In the genomic region with DNA sequence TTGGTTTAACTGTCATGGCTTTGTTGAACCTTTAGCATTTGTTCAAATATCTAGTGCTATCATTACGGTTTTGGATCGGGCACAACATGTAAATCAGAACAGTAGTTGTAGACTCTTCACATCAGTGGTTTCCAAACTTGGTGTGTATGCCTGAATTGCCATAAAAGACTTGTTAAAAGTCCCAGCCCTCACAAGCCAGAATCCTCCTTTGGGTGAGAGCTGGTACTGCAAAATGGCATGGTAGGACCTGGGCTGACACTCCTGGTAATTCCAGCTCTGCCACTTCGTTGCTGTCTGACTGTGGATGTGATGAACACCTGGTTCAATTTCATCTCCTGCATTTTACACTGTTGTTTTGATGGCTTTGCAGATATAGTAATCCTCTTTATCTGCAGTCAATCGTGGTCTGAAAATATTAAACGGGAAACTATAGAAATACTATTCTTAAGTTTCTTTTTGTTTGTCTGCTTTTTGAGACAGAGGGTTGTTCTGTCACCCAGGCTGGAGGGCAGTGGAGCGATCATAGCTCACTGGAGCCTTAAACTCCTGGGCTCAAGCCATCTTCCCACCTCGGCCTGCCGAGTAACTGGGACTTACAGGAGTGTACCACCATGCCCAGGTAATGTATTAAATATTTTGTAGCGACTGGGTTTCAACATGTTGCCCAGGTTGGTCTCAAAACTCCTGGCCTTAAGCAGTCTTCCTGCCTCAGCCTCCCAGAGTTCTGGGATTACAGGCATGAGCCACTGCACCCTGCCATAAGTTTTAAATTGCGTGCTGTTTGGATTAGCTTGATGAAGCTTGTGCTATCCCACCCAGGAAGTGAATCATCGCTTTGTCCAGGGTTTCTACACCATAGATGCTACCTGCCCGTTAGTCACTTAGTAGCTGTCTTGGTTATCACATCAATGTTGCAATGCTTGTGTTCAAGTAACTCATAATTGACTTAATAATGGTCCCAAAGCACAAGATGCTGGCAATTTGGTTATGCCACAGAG, we compare ENCODE assay signal across 8 cellular contexts.
DNase-seq lines count a peak whose midpoint lies in the region; ATAC-seq, FAIRE-seq and TF ChIP-seq lines count a peak whose summit lies in the region.

No MANE protein-coding gene starts in this region.

- H3K9me3 Mint-ChIP-seq in activated naive CD4-positive, alpha-beta T cell treated with anti-CD3 and anti-CD28 coated beads for 36 hours = no peaks in the 10 kb centered on the region

- peak; percentile 40 for FAIRE-seq in GM12892 (lab: Jason Lieb, UNC)

- ATAC-seq in left lobe of liver = peak; percentile 17

- peak overlapping the region; percentile 99 for H3K27ac Mint-ChIP-seq in activated naive CD4-positive, alpha-beta T cell treated with anti-CD3 and anti-CD28 coated beads for 36 hours

- peak; percentile 64 for DNase-seq in ACHN
- no peak for DNase-seq in GM12892 (ENCODE audit: insufficient read length)
- peak; percentile 75 for DNase-seq in MV-4-11 (lab: John Stamatoyannopoulos, UW)
- peak; percentile 69 for DNase-seq in activated naive CD4-positive, alpha-beta T cell treated with anti-CD3 and anti-CD28 coated beads for 36 hours
- no peak for DNase-seq in left lobe of liver (ENCODE audit: low spot score)
- no peak for DNase-seq in cerebellar nuclear complex (lab: John Stamatoyannopoulos, UW)
- DNase-seq in GM03348 (ENCODE audit: low spot score) = no peak
- no peak for DNase-seq in hypothalamus (lab: John Stamatoyannopoulos, UW)

- TF ChIP-seq POLR2A in GM12892 (IDR thresholded peaks at IDR 0.05; ENCODE audit: low read depth, low read length) = no peak

- in situ Hi-C loops in ACHN (cut with HindIII; ENCODE audit: low pct_ligation_motif_present, low pct_unique_long_range_greater_than_20kb, low sequenced_read_pairs) = no loop called here

- H3K27me3 Mint-ChIP-seq in activated naive CD4-positive, alpha-beta T cell treated with anti-CD3 and anti-CD28 coated beads for 36 hours (ENCODE audit: low read depth) = no peaks in the 10 kb centered on the region

- peak overlapping the region; percentile 76 for H3K4me3 Mint-ChIP-seq in activated naive CD4-positive, alpha-beta T cell treated with anti-CD3 and anti-CD28 coated beads for 36 hours

- peaks cover 98% of the 10 kb centered on the region for H3K4me1 Mint-ChIP-seq in activated naive CD4-positive, alpha-beta T cell treated with anti-CD3 and anti-CD28 coated beads for 36 hours (ENCODE audit: low read depth)

- CTCF ChIA-PET in activated naive CD4-positive, alpha-beta T cell treated with anti-CD3 and anti-CD28 coated beads for 36 hours (lab: Charles Lee) = interaction anchor here (0.7 to 7.3 kb wide), 12 partner anchors 9 to 107 kb away, joined by 3 to 68 read pairs (median 4); partner anchors contain the start of gene ACAD9

- H3K36me3 Mint-ChIP-seq in activated naive CD4-positive, alpha-beta T cell treated with anti-CD3 and anti-CD28 coated beads for 36 hours (ENCODE audit: low read depth) = peaks cover 4% of the 10 kb centered on the region

- intact Hi-C loops in activated naive CD4-positive, alpha-beta T cell treated with anti-CD3 and anti-CD28 coated beads for 36 hours (cut with micrococcal nuclease) = loop anchor here (1.0 to 2.0 kb wide), 5 partner anchors 17 to 495 kb away; partner anchors contain the start of gene RAB7A

Comparison
In these comparisons a context has a peak if more than half of its experiments do, and no peak if none do; other contexts are left out.
1. DNase-seq: peak in ACHN (single experiment), MV-4-11 (single experiment) and activated naive CD4-positive, alpha-beta T cell treated with anti-CD3 and anti-CD28 coated beads for 36 hours (single experiment); none in GM12892 (single experiment), left lobe of liver (single experiment), cerebellar nuclear complex (0 of 2), GM03348 (single experiment) and hypothalamus (0 of 51).